In the genomic region with DNA sequence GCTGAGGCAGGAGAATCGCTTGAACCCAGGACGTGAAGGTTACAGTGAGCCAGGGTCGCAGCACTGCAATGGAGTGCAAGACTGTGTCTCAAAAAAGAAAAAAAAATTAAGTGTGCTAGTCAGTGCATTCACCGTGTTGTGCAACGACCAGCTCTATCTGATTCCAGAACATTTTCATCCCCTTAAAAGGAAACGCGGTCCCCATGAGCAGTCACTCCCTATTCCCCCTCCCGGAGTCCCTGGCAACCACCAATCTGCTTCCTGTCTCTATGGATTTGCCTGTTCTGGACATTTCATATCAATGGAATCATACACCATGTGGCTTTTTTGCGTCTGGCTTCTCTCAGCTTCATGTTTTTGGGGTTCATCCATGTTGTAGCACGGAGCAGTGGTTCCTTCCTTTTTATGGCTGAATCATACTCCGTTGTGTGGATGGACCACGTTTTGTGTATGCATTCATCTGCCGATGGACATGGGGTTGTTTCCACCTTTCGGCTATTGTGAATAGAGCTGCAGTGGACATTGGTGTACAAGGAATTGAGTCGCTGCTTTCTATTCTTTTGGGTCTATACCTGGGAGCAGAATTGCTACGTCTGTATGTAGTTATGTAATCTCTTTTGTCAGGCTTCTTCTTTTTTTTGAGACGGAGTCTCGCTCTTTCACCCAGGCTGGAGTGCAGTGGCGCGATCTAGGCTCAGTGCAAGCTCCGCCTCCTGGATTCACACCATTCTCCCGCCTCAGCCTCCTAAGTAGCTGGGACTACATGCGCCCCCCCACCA, we compare ENCODE assay signal across 10 cellular contexts. TPM values are rescaled to one million over a fixed set of nuclear protein-coding genes. Genes with fewer than 3 reads are reported as not detected.
DNase-seq lines count a peak whose midpoint lies in the region; ATAC-seq and TF ChIP-seq lines count a peak whose summit lies in the region.
"Had no signal": no experiment of that assay in that cellular context is flagged by ENCODE, and none has a peak within 500 bp of the region (broad histone marks: within the 10 kb centered on the region; RNA-seq: fewer than 3 reads in every experiment).

No MANE protein-coding gene starts in this region.

- POLR2A ChIA-PET in MCF 10A (lab: Yijun Ruan, JAX) = interaction anchor here (1.3 kb wide), 1 partner anchor 13 kb away, joined by 5 read pairs; no protein-coding TSS in a partner anchor

- H3K4me3 ChIP-seq in breast epithelium (no peak overlapping the region), fibroblast of villous mesenchyme (ENCODE audit: low read depth, low read length) (no peak overlapping the region), uterus (no peak overlapping the region)

- CTCF ChIA-PET in MCF 10A (lab: Yijun Ruan, JAX) = interaction anchor here (0.7 to 1.2 kb wide), 3 partner anchors 10 to 323 kb away, joined by 4 to 8 read pairs (median 4); no protein-coding TSS in a partner anchor

- H3K4me3 Mint-ChIP-seq in MCF 10A (ENCODE audit: unreplicated experiment) = no peak overlapping the region
- no peak overlapping the region for H3K4me3 Mint-ChIP-seq in osteocyte (ENCODE audit: unreplicated experiment)
- H3K4me3 Mint-ChIP-seq: activated CD8-positive, alpha-beta T cell treated with anti-CD3 and anti-CD28 coated beads for 36 hours had no signal

- TF ChIP-seq POLR2A in breast epithelium (IDR thresholded peaks at IDR 0.05) = no peak
- peak in 1 of 2 donors; percentile 44 for TF ChIP-seq POLR2A in uterus (IDR thresholded peaks at IDR 0.05)

- TF ChIP-seq CTCF in breast epithelium (IDR thresholded peaks at IDR 0.05) (no peak), MCF 10A (IDR thresholded peaks at IDR 0.05; ENCODE audit: unreplicated experiment) (no peak), fibroblast of villous mesenchyme (IDR thresholded peaks at IDR 0.05; ENCODE audit: insufficient read depth, low read depth, low read length) (no peak), osteocyte (IDR thresholded peaks at IDR 0.05) (no peak), uterus (IDR thresholded peaks at IDR 0.05) (no peak)

- H3K27me3 ChIP-seq in breast epithelium = no peaks in the 10 kb centered on the region
- H3K27me3 ChIP-seq in uterus = no peaks in the 10 kb centered on the region

- intact Hi-C loops in breast epithelium (cut with DNase I; ENCODE audit: low total_unique reads) = no loop called here
- intact Hi-C loops in MCF 10A (cut with micrococcal nuclease) = no loop called here
- intact Hi-C loops in uterus (cut with DNase I; ENCODE audit: low total_unique reads) = no loop called here

- no peak for DNase-seq in breast epithelium (ENCODE audit: low spot score in 2 of 2)
- no peak for DNase-seq in MCF 10A (ENCODE audit: unreplicated experiment)
- DNase-seq in fibroblast of villous mesenchyme (ENCODE audit: low read depth) = peak; percentile 97
- no peak for DNase-seq in osteocyte (ENCODE audit: extremely low spot score, unreplicated experiment)
- DNase-seq in uterus = peak; percentile 84 to 88
- DNase-seq in stimulated activated naive CD8-positive, alpha-beta T cell treated with anti-CD3 and anti-CD28 coated beads, Interleukin-15, Interleukin-2, amounts not matched to agents 100 U/mL and 50 U/mL, for 24 hours = no peak
- DNase-seq in stimulated activated CD4-positive, alpha-beta T cell treated with anti-CD3 and anti-CD28 coated beads, Interleukin-15, amount 100 ng/mL, for 24 hours = no peak
- DNase-seq in NCI-H524 treated with DMSO at 0.1 percent for 48 hours (lab: John Stamatoyannopoulos, UW) = no peak
- DNase-seq: activated CD8-positive, alpha-beta T cell treated with anti-CD3 and anti-CD28 coated beads for 36 hours; NCI-H510A treated with DMSO at 0.1 percent for 48 hours had no signal

- H3K27me3 Mint-ChIP-seq in MCF 10A (ENCODE audit: insufficient read depth, unreplicated experiment) (no peaks in the 10 kb centered on the region), osteocyte (ENCODE audit: unreplicated experiment) (no peaks in the 10 kb centered on the region)
- H3K27me3 Mint-ChIP-seq: activated CD8-positive, alpha-beta T cell treated with anti-CD3 and anti-CD28 coated beads for 36 hours had no signal

- no peak overlapping the region for H3K27ac Mint-ChIP-seq in MCF 10A (ENCODE audit: low read depth, unreplicated experiment)
- H3K27ac Mint-ChIP-seq in osteocyte (ENCODE audit: unreplicated experiment) = peak overlapping the region; percentile 57
- H3K27ac Mint-ChIP-seq: activated CD8-positive, alpha-beta T cell treated with anti-CD3 and anti-CD28 coated beads for 36 hours had no signal

- no peaks in the 10 kb centered on the region for H3K9me3 Mint-ChIP-seq in MCF 10A (ENCODE audit: unreplicated experiment)
- H3K9me3 Mint-ChIP-seq in osteocyte (ENCODE audit: unreplicated experiment) = no peaks in the 10 kb centered on the region
- H3K9me3 Mint-ChIP-seq: activated CD8-positive, alpha-beta T cell treated with anti-CD3 and anti-CD28 coated beads for 36 hours had no signal

- H3K27ac ChIP-seq in breast epithelium (peak overlapping the region; percentile 11 to 39), uterus (peak overlapping the region; percentile 83 to 91)

- H3K36me3 ChIP-seq in breast epithelium (no peaks in the 10 kb centered on the region), uterus (no peaks in the 10 kb centered on the region)

- H3K4me1 Mint-ChIP-seq in MCF 10A (ENCODE audit: insufficient read depth, unreplicated experiment) = peaks cover 13% of the 10 kb centered on the region
- peaks cover 29% of the 10 kb centered on the region for H3K4me1 Mint-ChIP-seq in osteocyte (ENCODE audit: unreplicated experiment)

- H3K36me3 Mint-ChIP-seq in MCF 10A (ENCODE audit: insufficient read depth, unreplicated experiment) = peaks cover 5% of the 10 kb centered on the region
- peaks cover 2% of the 10 kb centered on the region for H3K36me3 Mint-ChIP-seq in osteocyte (ENCODE audit: unreplicated experiment)

- BruUV-seq in MCF 10A (replicated peaks; lab: Mats Ljungman, UMichigan) = no TSS peak

- H3K9me3 ChIP-seq in breast epithelium (no peaks in the 10 kb centered on the region), uterus (no peaks in the 10 kb centered on the region)

- ATAC-seq in stimulated activated naive CD8-positive, alpha-beta T cell treated with anti-CD3 and anti-CD28 coated beads, Interleukin-15, Interleukin-2, amounts not matched to agents 100 U/mL and 50 U/mL, for 24 hours = no peak
- ATAC-seq: activated CD8-positive, alpha-beta T cell treated with anti-CD3 and anti-CD28 coated beads for 36 hours had no signal

- H3K4me1 ChIP-seq in breast epithelium (no peaks in the 10 kb centered on the region), uterus (peaks cover 4 to 12% of the 10 kb centered on the region in 2 donors)

RNA-seq across cellular contexts. Expression of a gene that starts 19.8 kb away (rescaled TPM):
- total RNA-seq in breast epithelium = 10 to 100 TPM; 76.0 to 79.5 (median 77.4) TPM
- total RNA-seq in MCF 10A (2022) = 43.5 and 49.5 TPM in 2 replicates
- 99.3 and 118 TPM in 2 replicates for total RNA-seq in fibroblast of villous mesenchyme
- 93.3 and 94.3 TPM in 2 replicates for total RNA-seq in osteocyte
- total RNA-seq in uterus = 100 to 1,000 TPM in 1 of 4 donors, 10 to 100 TPM in 3; 17.6 to 117 (median 54.1) TPM

RNA-seq across cellular contexts. Expression of a gene that starts 20.1 kb away (rescaled TPM):
- total RNA-seq in breast epithelium (1 to 10 TPM; 5.6 to 6.7 (median 5.8) TPM), MCF 10A (2022) (6.6 and 8.4 TPM in 2 replicates), fibroblast of villous mesenchyme (3.5 TPM in 2 replicates), osteocyte (9.2 and 11.6 TPM in 2 replicates), uterus (10 to 100 TPM in 2 of 4 donors, 1 to 10 TPM in 2; 2.6 to 11.5 (median 6.9) TPM)

Comparison
In these comparisons a context has a peak if more than half of its experiments do, and no peak if none do; other contexts are left out.
1. DNase-seq: peak in fibroblast of villous mesenchyme (single experiment) and uterus (2 of 2); none in breast epithelium (0 of 2), MCF 10A (single experiment), osteocyte (single experiment), stimulated activated naive CD8-positive, alpha-beta T cell treated with anti-CD3 and anti-CD28 coated beads, Interleukin-15, Interleukin-2, amounts not matched to agents 100 U/mL and 50 U/mL, for 24 hours (single experiment), stimulated activated CD4-positive, alpha-beta T cell treated with anti-CD3 and anti-CD28 coated beads, Interleukin-15, amount 100 ng/mL, for 24 hours (single experiment) and NCI-H524 treated with DMSO at 0.1 percent for 48 hours (single experiment).